18 cellular contexts compared by ENCODE assay signal in genomic region chr11:94185387-94186084, GRCh38. TPM values are rescaled to one million over a fixed set of nuclear protein-coding genes. Genes with fewer than 3 reads are reported as not detected.
A peak's percentile ranks its signal among the peaks of the same experiment; 100 is the strongest.
DNase-seq lines count a peak whose midpoint lies in the region; ATAC-seq, FAIRE-seq and TF ChIP-seq lines count a peak whose summit lies in the region.
"Had no signal": no experiment of that assay in that cellular context is flagged by ENCODE, and none has a peak within 500 bp of the region (broad histone marks: within the 10 kb centered on the region; RNA-seq: fewer than 3 reads in every experiment).

No MANE protein-coding gene starts in this region.

- H3K27ac ChIP-seq in astrocyte (ENCODE audit: low read depth, low read length) (peak overlapping the region; percentile 47), thyroid gland (peak overlapping the region; percentile 60 to 94 (median 84))
- H3K27ac ChIP-seq: coronary artery, lower lobe of right lung, ovary had no signal

- no peaks in the 10 kb centered on the region for H3K27me3 ChIP-seq in astrocyte (ENCODE audit: insufficient read depth, low read length)
- no peaks in the 10 kb centered on the region for H3K27me3 ChIP-seq in thyroid gland
- H3K27me3 ChIP-seq: ovary had no signal

- H3K4me3 ChIP-seq in astrocyte (ENCODE audit: insufficient read depth, low read depth, low read length) (no peak overlapping the region), foreskin fibroblast (ENCODE audit: low read depth in 1 of 2, low read length in 2 of 2) (no peak overlapping the region), thyroid gland (replicated peaks in 1 of 3) (no peak overlapping the region)
- H3K4me3 ChIP-seq: lower lobe of right lung, ovary had no signal

- peaks cover 8% of the 10 kb centered on the region for H3K4me1 ChIP-seq in astrocyte (ENCODE audit: insufficient read depth, low read length)
- H3K4me1 ChIP-seq in thyroid gland: peaks cover 21 to 35% of the 10 kb centered on the region in 2 donors

- H3K36me3 ChIP-seq in astrocyte (ENCODE audit: insufficient read depth, low read length) (peaks cover 14% of the 10 kb centered on the region), thyroid gland (peaks cover 0 to 9% of the 10 kb centered on the region in 2 donors)
- H3K36me3 ChIP-seq: ovary had no signal

- H3K9me3 ChIP-seq in astrocyte (ENCODE audit: insufficient read depth, low read depth, low read length) (no peaks in the 10 kb centered on the region), thyroid gland (no peaks in the 10 kb centered on the region)
- H3K9me3 ChIP-seq: lower lobe of right lung, ovary had no signal

- ATAC-seq in effector memory CD8-positive, alpha-beta T cell (replicated peaks): no peak
- ATAC-seq: lower lobe of right lung had no signal

- DNase-seq in EL (peak; percentile 82), astrocyte (ENCODE audit: low read depth) (peak; percentile 90), foreskin fibroblast (peak; percentile 53 to 77), thyroid gland (no peak), cerebellum (ENCODE audit: low spot score) (no peak), Ammon's horn (ENCODE audit: low spot score) (no peak)
- DNase-seq in effector memory CD8-positive, alpha-beta T cell: no peak
- DNase-seq: activated CD4-positive, alpha-beta T cell treated with anti-CD3 and anti-CD28 coated beads for 48 hours; activated naive CD4-positive, alpha-beta T cell treated with Interleukin-2 at 50 U/mL for 16 hours; CD4-positive, CD25-positive, alpha-beta regulatory T cell; head of caudate nucleus; immature natural killer cell; lower lobe of right lung; NCI-H2081; NCI-H510A treated with DMSO at 0.1 percent for 48 hours; ovary; stimulated activated CD4-positive, alpha-beta T cell treated with anti-CD3 and anti-CD28 coated beads, Interleukin-4, amount 100 ng/mL, for 1 hour had no signal

- H3K36me3 Mint-ChIP-seq in astrocyte (ENCODE audit: low read depth, unreplicated experiment): peaks cover 5% of the 10 kb centered on the region
- H3K36me3 Mint-ChIP-seq in effector memory CD8-positive, alpha-beta T cell (ENCODE audit: insufficient read depth): peaks cover 11% of the 10 kb centered on the region

- FAIRE-seq in astrocyte (lab: Jason Lieb, UNC): peak; percentile 71

- H3K27me3 Mint-ChIP-seq in astrocyte (ENCODE audit: low read depth, unreplicated experiment): no peaks in the 10 kb centered on the region
- no peaks in the 10 kb centered on the region for H3K27me3 Mint-ChIP-seq in effector memory CD8-positive, alpha-beta T cell
- H3K27me3 Mint-ChIP-seq: CD4-positive, CD25-positive, alpha-beta regulatory T cell had no signal

- no peak overlapping the region for H3K9ac ChIP-seq in astrocyte (ENCODE audit: low read length)

- peaks cover 20% of the 10 kb centered on the region for H4K20me1 ChIP-seq in astrocyte (ENCODE audit: insufficient read depth, low read length)

- H2AFZ ChIP-seq in astrocyte (ENCODE audit: low read depth, low read length): no peak overlapping the region

- H3K27ac Mint-ChIP-seq in astrocyte (ENCODE audit: unreplicated experiment): no peak overlapping the region
- H3K27ac Mint-ChIP-seq in effector memory CD8-positive, alpha-beta T cell: no peak overlapping the region
- H3K27ac Mint-ChIP-seq: immature natural killer cell had no signal

- peak overlapping the region; percentile 6 for H3K4me2 ChIP-seq in astrocyte (ENCODE audit: low read length)

- intact Hi-C loops in thyroid gland (cut with DNase I): no loop called here

- H3K79me2 ChIP-seq in astrocyte (ENCODE audit: insufficient read depth, low read length): no peaks in the 10 kb centered on the region

- no peak for TF ChIP-seq POLR2A in thyroid gland (IDR thresholded peaks at IDR 0.05)

- peaks cover 13% of the 10 kb centered on the region for H3K4me1 Mint-ChIP-seq in astrocyte (ENCODE audit: low read depth, unreplicated experiment)
- H3K4me1 Mint-ChIP-seq in effector memory CD8-positive, alpha-beta T cell (ENCODE audit: low read depth in 2 of 2): no peaks in the 10 kb centered on the region
- H3K4me1 Mint-ChIP-seq: immature natural killer cell had no signal

- TF ChIP-seq CTCF in astrocyte (IDR thresholded peaks at IDR 0.05; ENCODE audit: insufficient read depth, low read depth, low read length) (no peak), foreskin fibroblast (IDR thresholded peaks at IDR 0.05; ENCODE audit: low read depth, low read length) (no peak), thyroid gland (IDR thresholded peaks at IDR 0.05) (no peak)

- H3K9me3 Mint-ChIP-seq in astrocyte (ENCODE audit: unreplicated experiment): peaks cover 4% of the 10 kb centered on the region
- H3K9me3 Mint-ChIP-seq in effector memory CD8-positive, alpha-beta T cell: no peaks in the 10 kb centered on the region

- no peak overlapping the region for H3K4me3 Mint-ChIP-seq in astrocyte (ENCODE audit: unreplicated experiment)
- no peak overlapping the region for H3K4me3 Mint-ChIP-seq in effector memory CD8-positive, alpha-beta T cell
- H3K4me3 Mint-ChIP-seq: CD4-positive, CD25-positive, alpha-beta regulatory T cell; immature natural killer cell had no signal

RNA-seq across cellular contexts. Expression of gene PANX1, which starts 56.9 kb away (rescaled TPM):
- total RNA-seq in astrocyte: 42.1 and 46.8 TPM in 2 replicates
- total RNA-seq in thyroid gland: 10 to 100 TPM; 18.4 to 21.7 (median 19.1) TPM
- 117 TPM for total RNA-seq in cerebellum

Comparison
In these comparisons a context has a peak if more than half of its experiments do, and no peak if none do; other contexts are left out.
1. DNase-seq: peak in EL (single experiment), astrocyte (single experiment) and foreskin fibroblast (2 of 2); none in thyroid gland (0 of 2), cerebellum (single experiment), Ammon's horn (single experiment) and effector memory CD8-positive, alpha-beta T cell (0 of 3).